8 cellular contexts compared by ENCODE assay signal in genomic region chr5:142472306-142472951, GRCh38.
DNase-seq lines count a peak whose midpoint lies in the region; ATAC-seq and TF ChIP-seq lines count a peak whose summit lies in the region.

No MANE protein-coding gene starts in this region.

- no peak for ATAC-seq in GM19455 (IDR thresholded peaks at IDR 0.05; ENCODE audit: unreplicated experiment)

- DNase-seq in Daoy (ENCODE audit: low read depth) (peak; percentile 89), SW480 (ENCODE audit: low spot score) (peak; percentile 98), brain microvascular endothelial cell (peak; percentile 91), GDM1 (lab: John Stamatoyannopoulos, UW) (no peak), RPMI8226 (no peak), MM.1S (no peak)
- DNase-seq in stimulated activated CD4-positive, alpha-beta T cell treated with anti-CD3 and anti-CD28 coated beads, Interleukin-12 subunit alpha, Interleukin-12 subunit beta, amount 100 ng/mL, for 4 hours, result peak; percentile 25

- no peak overlapping the region for H3K9ac ChIP-seq in MM.1S (ENCODE audit: low read length)

- no peaks in the 10 kb centered on the region for H3K36me3 ChIP-seq in brain microvascular endothelial cell (replicated peaks)
- no peaks in the 10 kb centered on the region for H3K36me3 ChIP-seq in MM.1S (replicated peaks; ENCODE audit: insufficient read depth, low read length)

- no peaks in the 10 kb centered on the region for H3K9me3 ChIP-seq in MM.1S (replicated peaks; ENCODE audit: insufficient read depth, low read length)

- H3K27me3 ChIP-seq in brain microvascular endothelial cell (replicated peaks), result no peaks in the 10 kb centered on the region
- H3K27me3 ChIP-seq in MM.1S (replicated peaks; ENCODE audit: insufficient read depth, low read length), result no peaks in the 10 kb centered on the region

- H3F3A ChIP-seq in MM.1S (ENCODE audit: insufficient read depth, low read length), result no peaks in the 10 kb centered on the region

- no peak overlapping the region for H2AFZ ChIP-seq in MM.1S (ENCODE audit: low read length)

- H3K27ac ChIP-seq in brain microvascular endothelial cell, result peak overlapping the region; percentile 50
- no peak overlapping the region for H3K27ac ChIP-seq in MM.1S (ENCODE audit: low read length)

- no peaks in the 10 kb centered on the region for H3K9me2 ChIP-seq in MM.1S (replicated peaks; ENCODE audit: insufficient read depth, low read length)

- H4K20me1 ChIP-seq in MM.1S (ENCODE audit: insufficient read depth, low read length), result no peaks in the 10 kb centered on the region

- no peak overlapping the region for H3K4me2 ChIP-seq in MM.1S (ENCODE audit: low read depth, low read length)

- in situ Hi-C loops in brain microvascular endothelial cell (cut with HindIII; ENCODE audit: low pct_ligation_motif_present, low sequenced_read_pairs), result no loop called here

- H3K4me3 ChIP-seq in brain microvascular endothelial cell (ENCODE audit: low read depth, low read length) (no peak overlapping the region), MM.1S (ENCODE audit: low read length) (no peak overlapping the region)

- H3K4me1 ChIP-seq in MM.1S (ENCODE audit: low read length), result no peaks in the 10 kb centered on the region

- TF ChIP-seq CTCF in brain microvascular endothelial cell (IDR thresholded peaks at IDR 0.05; ENCODE audit: low read depth, low read length, missing control alignments) (no peak), MM.1S (IDR thresholded peaks at IDR 0.05; ENCODE audit: low read length) (no peak)

- no peaks in the 10 kb centered on the region for H3K79me2 ChIP-seq in MM.1S (ENCODE audit: low read length)

Comparison
In these comparisons a context has a peak if more than half of its experiments do, and no peak if none do; other contexts are left out.
1. DNase-seq: peak in Daoy (single experiment), SW480 (single experiment), brain microvascular endothelial cell (single experiment) and stimulated activated CD4-positive, alpha-beta T cell treated with anti-CD3 and anti-CD28 coated beads, Interleukin-12 subunit alpha, Interleukin-12 subunit beta, amount 100 ng/mL, for 4 hours (single experiment); none in GDM1 (single experiment), RPMI8226 (single experiment) and MM.1S (single experiment).